Comparison of ENCODE assay signal across 1 cellular context in the genomic region with DNA sequence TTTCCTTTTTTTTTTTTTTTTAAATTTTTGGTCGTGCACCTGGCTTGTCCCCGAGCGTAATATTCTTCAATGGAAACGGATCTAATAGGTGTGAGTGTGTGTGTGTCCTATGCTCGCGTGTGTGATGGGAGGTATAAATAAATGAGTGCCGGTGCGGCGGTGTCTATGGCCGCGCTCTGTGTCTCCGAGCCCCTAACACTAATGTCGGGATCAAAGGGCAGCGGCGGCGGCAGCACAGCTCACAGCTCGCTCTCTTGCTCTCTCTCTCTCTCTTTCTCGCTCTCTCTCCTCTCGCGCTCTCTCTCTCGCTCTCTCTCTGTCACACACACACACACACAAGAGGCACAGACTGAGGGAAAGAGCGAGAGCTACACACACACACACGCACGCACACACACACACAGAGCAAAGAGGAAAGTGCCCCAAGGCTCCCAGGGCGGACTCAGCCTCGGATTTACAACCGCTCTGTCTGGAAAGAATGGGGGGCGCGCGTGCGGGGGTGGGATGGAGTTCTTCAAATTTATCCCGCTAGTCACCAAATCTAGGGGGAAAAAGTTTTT.
A peak's percentile ranks its signal among the peaks of the same experiment; 100 is the strongest.
TF ChIP-seq lines count a peak whose summit lies in the region.

A gene with protein sequence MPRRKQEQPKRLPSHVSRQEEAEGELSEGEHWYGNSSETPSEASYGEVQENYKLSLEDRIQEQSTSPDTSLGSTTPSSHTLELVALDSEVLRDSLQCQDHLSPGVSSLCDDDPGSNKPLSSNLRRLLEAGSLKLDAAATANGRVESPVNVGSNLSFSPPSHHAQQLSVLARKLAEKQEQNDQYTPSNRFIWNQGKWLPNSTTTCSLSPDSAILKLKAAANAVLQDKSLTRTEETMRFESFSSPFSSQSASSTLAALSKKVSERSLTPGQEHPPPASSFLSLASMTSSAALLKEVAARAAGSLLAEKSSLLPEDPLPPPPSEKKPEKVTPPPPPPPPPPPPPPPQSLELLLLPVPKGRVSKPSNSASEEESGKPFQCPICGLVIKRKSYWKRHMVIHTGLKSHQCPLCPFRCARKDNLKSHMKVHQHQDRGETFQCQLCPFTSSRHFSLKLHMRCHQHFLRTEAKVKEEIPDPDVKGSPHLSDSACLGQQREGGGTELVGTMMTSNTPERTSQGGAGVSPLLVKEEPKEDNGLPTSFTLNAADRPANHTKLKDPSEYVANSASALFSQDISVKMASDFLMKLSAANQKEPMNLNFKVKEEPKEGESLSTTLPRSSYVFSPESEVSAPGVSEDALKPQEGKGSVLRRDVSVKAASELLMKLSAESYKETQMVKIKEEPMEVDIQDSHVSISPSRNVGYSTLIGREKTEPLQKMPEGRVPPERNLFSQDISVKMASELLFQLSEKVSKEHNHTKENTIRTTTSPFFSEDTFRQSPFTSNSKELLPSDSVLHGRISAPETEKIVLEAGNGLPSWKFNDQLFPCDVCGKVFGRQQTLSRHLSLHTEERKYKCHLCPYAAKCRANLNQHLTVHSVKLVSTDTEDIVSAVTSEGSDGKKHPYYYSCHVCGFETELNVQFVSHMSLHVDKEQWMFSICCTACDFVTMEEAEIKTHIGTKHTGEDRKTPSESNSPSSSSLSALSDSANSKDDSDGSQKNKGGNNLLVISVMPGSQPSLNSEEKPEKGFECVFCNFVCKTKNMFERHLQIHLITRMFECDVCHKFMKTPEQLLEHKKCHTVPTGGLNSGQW (minus strand): TSS at position 206 of the 560 bp plus-strand sequence. CDS start 416 bp downstream, outside the sequence.

TF ChIP-seq in HepG2, 621 proteins besides CTCF, POLR2A, EP300 and RAD21 (continued from another document and continues in another):
- TF ChIP-seq, protein P1, sequence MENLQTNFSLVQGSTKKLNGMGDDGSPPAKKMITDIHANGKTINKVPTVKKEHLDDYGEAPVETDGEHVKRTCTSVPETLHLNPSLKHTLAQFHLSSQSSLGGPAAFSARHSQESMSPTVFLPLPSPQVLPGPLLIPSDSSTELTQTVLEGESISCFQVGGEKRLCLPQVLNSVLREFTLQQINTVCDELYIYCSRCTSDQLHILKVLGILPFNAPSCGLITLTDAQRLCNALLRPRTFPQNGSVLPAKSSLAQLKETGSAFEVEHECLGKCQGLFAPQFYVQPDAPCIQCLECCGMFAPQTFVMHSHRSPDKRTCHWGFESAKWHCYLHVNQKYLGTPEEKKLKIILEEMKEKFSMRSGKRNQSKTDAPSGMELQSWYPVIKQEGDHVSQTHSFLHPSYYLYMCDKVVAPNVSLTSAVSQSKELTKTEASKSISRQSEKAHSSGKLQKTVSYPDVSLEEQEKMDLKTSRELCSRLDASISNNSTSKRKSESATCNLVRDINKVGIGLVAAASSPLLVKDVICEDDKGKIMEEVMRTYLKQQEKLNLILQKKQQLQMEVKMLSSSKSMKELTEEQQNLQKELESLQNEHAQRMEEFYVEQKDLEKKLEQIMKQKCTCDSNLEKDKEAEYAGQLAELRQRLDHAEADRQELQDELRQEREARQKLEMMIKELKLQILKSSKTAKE (CRISPR knock-in tag; IDR thresholded peaks at IDR 0.05; ENCODE audit: borderline replicate concordance) = peak; percentile 41; the same call in 1 of the 2 replicates
- no peak for TF ChIP-seq ZNF709 (CRISPR knock-in tag; IDR thresholded peaks at IDR 0.05)
- no peak for TF ChIP-seq RBAK (CRISPR knock-in tag; IDR thresholded peaks at IDR 0.05)
- TF ChIP-seq WIZ (CRISPR knock-in tag; IDR thresholded peaks at IDR 0.05) = no peak
- 0 out of 2 replicates have a peak, but pooled peaks have one; percentile 71 for TF ChIP-seq BRCA1 (CRISPR knock-in tag; IDR thresholded peaks at IDR 0.05)
- 0 out of 2 replicates have a peak, but pooled peaks have one; percentile 20 for TF ChIP-seq FOXO1 (CRISPR knock-in tag; IDR thresholded peaks at IDR 0.05)
- TF ChIP-seq, protein P2, sequence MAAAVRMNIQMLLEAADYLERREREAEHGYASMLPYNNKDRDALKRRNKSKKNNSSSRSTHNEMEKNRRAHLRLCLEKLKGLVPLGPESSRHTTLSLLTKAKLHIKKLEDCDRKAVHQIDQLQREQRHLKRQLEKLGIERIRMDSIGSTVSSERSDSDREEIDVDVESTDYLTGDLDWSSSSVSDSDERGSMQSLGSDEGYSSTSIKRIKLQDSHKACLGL (CRISPR knock-in tag; IDR thresholded peaks at IDR 0.05) = no peak
- no peak for TF ChIP-seq THYN1 (CRISPR knock-in tag; IDR thresholded peaks at IDR 0.05; ENCODE audit: borderline replicate concordance, low read depth)
- TF ChIP-seq ZNF614 (CRISPR knock-in tag; IDR thresholded peaks at IDR 0.05; ENCODE audit: borderline replicate concordance) = no peak
- no peak for TF ChIP-seq RCOR2 (CRISPR knock-in tag; IDR thresholded peaks at IDR 0.05)
- TF ChIP-seq MED8 (CRISPR knock-in tag; IDR thresholded peaks at IDR 0.05; ENCODE audit: insufficient replicate concordance) = no peak
- no peak for TF ChIP-seq ZNF557 (CRISPR knock-in tag; IDR thresholded peaks at IDR 0.05)
- TF ChIP-seq, protein P3, sequence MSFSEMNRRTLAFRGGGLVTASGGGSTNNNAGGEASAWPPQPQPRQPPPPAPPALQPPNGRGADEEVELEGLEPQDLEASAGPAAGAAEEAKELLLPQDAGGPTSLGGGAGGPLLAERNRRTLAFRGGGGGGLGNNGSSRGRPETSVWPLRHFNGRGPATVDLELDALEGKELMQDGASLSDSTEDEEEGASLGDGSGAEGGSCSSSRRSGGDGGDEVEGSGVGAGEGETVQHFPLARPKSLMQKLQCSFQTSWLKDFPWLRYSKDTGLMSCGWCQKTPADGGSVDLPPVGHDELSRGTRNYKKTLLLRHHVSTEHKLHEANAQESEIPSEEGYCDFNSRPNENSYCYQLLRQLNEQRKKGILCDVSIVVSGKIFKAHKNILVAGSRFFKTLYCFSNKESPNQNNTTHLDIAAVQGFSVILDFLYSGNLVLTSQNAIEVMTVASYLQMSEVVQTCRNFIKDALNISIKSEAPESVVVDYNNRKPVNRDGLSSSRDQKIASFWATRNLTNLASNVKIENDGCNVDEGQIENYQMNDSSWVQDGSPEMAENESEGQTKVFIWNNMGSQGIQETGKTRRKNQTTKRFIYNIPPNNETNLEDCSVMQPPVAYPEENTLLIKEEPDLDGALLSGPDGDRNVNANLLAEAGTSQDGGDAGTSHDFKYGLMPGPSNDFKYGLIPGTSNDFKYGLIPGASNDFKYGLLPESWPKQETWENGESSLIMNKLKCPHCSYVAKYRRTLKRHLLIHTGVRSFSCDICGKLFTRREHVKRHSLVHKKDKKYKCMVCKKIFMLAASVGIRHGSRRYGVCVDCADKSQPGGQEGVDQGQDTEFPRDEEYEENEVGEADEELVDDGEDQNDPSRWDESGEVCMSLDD (CRISPR knock-in tag; IDR thresholded peaks at IDR 0.05; ENCODE audit: borderline replicate concordance) = no peak
- TF ChIP-seq NCOA1 (CRISPR knock-in tag; IDR thresholded peaks at IDR 0.05) = no peak
- TF ChIP-seq ZNF703 (CRISPR knock-in tag; IDR thresholded peaks at IDR 0.05; ENCODE audit: borderline replicate concordance) = no peak
- TF ChIP-seq RBM22 (optimal IDR thresholded peaks at IDR 0.05; ENCODE audit: low read length) = no peak
- TF ChIP-seq CEBPB (IDR thresholded peaks at IDR 0.05; ENCODE audit: borderline replicate concordance, low read depth, low read length) = no peak
- peak; percentile 36; the same call in 1 of the 2 replicates for TF ChIP-seq RARA (CRISPR knock-in tag; IDR thresholded peaks at IDR 0.05)
- TF ChIP-seq ONECUT2 (CRISPR knock-in tag; IDR thresholded peaks at IDR 0.05) = no peak
- TF ChIP-seq IKZF1 (IDR thresholded peaks at IDR 0.05) = no peak
- TF ChIP-seq ZNF790 (CRISPR knock-in tag; IDR thresholded peaks at IDR 0.05; ENCODE audit: borderline replicate concordance) = no peak
- TF ChIP-seq HNRNPL (IDR thresholded peaks at IDR 0.05; ENCODE audit: low read depth, low read length) = no peak
- no peak for TF ChIP-seq SMARCE1 (IDR thresholded peaks at IDR 0.05; ENCODE audit: borderline replicate concordance)
- TF ChIP-seq GLI4 (CRISPR knock-in tag; IDR thresholded peaks at IDR 0.05; ENCODE audit: borderline replicate concordance) = no peak
- no peak for TF ChIP-seq ZKSCAN1 (IDR thresholded peaks at IDR 0.05; ENCODE audit: low read length)
- TF ChIP-seq, protein P4, sequence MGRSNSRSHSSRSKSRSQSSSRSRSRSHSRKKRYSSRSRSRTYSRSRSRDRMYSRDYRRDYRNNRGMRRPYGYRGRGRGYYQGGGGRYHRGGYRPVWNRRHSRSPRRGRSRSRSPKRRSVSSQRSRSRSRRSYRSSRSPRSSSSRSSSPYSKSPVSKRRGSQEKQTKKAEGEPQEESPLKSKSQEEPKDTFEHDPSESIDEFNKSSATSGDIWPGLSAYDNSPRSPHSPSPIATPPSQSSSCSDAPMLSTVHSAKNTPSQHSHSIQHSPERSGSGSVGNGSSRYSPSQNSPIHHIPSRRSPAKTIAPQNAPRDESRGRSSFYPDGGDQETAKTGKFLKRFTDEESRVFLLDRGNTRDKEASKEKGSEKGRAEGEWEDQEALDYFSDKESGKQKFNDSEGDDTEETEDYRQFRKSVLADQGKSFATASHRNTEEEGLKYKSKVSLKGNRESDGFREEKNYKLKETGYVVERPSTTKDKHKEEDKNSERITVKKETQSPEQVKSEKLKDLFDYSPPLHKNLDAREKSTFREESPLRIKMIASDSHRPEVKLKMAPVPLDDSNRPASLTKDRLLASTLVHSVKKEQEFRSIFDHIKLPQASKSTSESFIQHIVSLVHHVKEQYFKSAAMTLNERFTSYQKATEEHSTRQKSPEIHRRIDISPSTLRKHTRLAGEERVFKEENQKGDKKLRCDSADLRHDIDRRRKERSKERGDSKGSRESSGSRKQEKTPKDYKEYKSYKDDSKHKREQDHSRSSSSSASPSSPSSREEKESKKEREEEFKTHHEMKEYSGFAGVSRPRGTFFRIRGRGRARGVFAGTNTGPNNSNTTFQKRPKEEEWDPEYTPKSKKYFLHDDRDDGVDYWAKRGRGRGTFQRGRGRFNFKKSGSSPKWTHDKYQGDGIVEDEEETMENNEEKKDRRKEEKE (IDR thresholded peaks at IDR 0.05) = no peak
- TF ChIP-seq, protein P5, sequence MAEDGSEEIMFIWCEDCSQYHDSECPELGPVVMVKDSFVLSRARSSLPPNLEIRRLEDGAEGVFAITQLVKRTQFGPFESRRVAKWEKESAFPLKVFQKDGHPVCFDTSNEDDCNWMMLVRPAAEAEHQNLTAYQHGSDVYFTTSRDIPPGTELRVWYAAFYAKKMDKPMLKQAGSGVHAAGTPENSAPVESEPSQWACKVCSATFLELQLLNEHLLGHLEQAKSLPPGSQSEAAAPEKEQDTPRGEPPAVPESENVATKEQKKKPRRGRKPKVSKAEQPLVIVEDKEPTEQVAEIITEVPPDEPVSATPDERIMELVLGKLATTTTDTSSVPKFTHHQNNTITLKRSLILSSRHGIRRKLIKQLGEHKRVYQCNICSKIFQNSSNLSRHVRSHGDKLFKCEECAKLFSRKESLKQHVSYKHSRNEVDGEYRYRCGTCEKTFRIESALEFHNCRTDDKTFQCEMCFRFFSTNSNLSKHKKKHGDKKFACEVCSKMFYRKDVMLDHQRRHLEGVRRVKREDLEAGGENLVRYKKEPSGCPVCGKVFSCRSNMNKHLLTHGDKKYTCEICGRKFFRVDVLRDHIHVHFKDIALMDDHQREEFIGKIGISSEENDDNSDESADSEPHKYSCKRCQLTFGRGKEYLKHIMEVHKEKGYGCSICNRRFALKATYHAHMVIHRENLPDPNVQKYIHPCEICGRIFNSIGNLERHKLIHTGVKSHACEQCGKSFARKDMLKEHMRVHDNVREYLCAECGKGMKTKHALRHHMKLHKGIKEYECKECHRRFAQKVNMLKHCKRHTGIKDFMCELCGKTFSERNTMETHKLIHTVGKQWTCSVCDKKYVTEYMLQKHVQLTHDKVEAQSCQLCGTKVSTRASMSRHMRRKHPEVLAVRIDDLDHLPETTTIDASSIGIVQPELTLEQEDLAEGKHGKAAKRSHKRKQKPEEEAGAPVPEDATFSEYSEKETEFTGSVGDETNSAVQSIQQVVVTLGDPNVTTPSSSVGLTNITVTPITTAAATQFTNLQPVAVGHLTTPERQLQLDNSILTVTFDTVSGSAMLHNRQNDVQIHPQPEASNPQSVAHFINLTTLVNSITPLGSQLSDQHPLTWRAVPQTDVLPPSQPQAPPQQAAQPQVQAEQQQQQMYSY (CRISPR knock-in tag; IDR thresholded peaks at IDR 0.05) = no peak
- TF ChIP-seq, protein P6, sequence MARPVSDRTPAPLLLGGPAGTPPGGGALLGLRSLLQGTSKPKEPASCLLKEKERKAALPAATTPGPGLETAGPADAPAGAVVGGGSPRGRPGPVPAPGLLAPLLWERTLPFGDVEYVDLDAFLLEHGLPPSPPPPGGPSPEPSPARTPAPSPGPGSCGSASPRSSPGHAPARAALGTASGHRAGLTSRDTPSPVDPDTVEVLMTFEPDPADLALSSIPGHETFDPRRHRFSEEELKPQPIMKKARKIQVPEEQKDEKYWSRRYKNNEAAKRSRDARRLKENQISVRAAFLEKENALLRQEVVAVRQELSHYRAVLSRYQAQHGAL (CRISPR knock-in tag; IDR thresholded peaks at IDR 0.05; ENCODE audit: not compliant biosample characterization) = no peak
- TF ChIP-seq, protein P7, sequence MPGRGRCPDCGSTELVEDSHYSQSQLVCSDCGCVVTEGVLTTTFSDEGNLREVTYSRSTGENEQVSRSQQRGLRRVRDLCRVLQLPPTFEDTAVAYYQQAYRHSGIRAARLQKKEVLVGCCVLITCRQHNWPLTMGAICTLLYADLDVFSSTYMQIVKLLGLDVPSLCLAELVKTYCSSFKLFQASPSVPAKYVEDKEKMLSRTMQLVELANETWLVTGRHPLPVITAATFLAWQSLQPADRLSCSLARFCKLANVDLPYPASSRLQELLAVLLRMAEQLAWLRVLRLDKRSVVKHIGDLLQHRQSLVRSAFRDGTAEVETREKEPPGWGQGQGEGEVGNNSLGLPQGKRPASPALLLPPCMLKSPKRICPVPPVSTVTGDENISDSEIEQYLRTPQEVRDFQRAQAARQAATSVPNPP (CRISPR knock-in tag; IDR thresholded peaks at IDR 0.05) = no peak
- no peak; the same call in 1 of the 2 replicates for TF ChIP-seq ZNF878 (CRISPR knock-in tag; IDR thresholded peaks at IDR 0.05)
- peak; percentile 50; the same call in 1 of the 2 replicates for TF ChIP-seq RXRB (CRISPR knock-in tag; IDR thresholded peaks at IDR 0.05; ENCODE audit: borderline replicate concordance)
- TF ChIP-seq XRCC5 (optimal IDR thresholded peaks at IDR 0.05; ENCODE audit: low read length) = peak; percentile 92
- TF ChIP-seq, protein P8, sequence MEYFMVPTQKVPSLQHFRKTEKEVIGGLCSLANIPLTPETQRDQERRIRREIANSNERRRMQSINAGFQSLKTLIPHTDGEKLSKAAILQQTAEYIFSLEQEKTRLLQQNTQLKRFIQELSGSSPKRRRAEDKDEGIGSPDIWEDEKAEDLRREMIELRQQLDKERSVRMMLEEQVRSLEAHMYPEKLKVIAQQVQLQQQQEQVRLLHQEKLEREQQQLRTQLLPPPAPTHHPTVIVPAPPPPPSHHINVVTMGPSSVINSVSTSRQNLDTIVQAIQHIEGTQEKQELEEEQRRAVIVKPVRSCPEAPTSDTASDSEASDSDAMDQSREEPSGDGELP (IDR thresholded peaks at IDR 0.05; ENCODE audit: borderline replicate concordance, low read depth) = peak; percentile 11; the same call in 1 of the 2 replicates
- no peak for TF ChIP-seq ZKSCAN8 (CRISPR knock-in tag; IDR thresholded peaks at IDR 0.05; ENCODE audit: borderline replicate concordance)
